ENCODE assay signal across 8 cellular contexts in the genomic region with DNA sequence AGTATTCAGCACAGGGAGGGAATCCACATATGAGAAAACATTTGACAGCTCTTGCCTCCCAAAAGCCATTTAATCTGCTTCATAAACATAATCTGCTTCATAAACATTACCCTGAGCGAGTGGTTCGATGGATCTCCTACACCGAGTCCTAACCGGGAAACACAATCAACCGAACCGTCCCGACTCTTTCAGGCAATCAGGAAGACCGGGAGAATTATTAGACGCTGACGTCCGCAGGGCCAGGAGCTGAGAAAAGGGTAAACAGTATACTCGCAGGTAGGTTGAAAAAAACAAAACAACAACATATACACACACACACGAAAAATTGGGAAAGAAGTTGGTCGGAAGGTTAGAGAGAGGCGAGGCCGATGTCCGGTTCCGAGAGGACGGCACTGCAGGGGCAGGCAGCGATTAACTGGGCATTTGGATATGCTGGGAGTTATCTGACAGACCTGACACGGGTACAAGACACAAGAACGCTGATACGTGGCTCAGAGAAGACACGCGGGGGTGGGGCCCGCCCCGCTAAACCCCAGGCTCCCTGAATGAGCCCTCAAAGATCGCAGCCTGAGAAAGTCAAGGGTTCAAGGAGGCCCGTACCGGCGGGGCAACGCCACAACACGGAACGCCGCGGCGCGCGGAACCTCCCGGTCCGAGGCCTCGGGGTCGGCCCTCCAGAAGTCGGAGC. TPM values are rescaled to one million over a fixed set of nuclear protein-coding genes. Genes with fewer than 3 reads are reported as not detected.
DNase-seq lines count a peak whose midpoint lies in the region; ATAC-seq lines count a peak whose summit lies in the region.

No MANE protein-coding gene starts in this region.

- peaks cover 23% of the 10 kb centered on the region for H3K36me3 Mint-ChIP-seq in activated T-helper 2 cell treated with anti-CD3 and anti-CD28 coated beads, Interferon-gamma antibody, Interleukin-2, Interleukin-4, amounts not matched to agents 10 μg/mL and 5 μg/mL and 100 μg/mL, durations not matched to agents 14 hours and 24 hours and 36 hours (ENCODE audit: low read depth)

- ATAC-seq in GM21786 (IDR thresholded peaks at IDR 0.05; ENCODE audit: unreplicated experiment) (peak; percentile 25), Right ventricle myocardium inferior (peak; percentile 35)

- peak overlapping the region; percentile 88; the same call in 1 of the 2 replicates for H2AFZ ChIP-seq in Karpas-422 (ENCODE audit: low read length)

- H3K27ac Mint-ChIP-seq in activated T-helper 2 cell treated with anti-CD3 and anti-CD28 coated beads, Interferon-gamma antibody, Interleukin-2, Interleukin-4, amounts not matched to agents 10 μg/mL and 5 μg/mL and 100 μg/mL, durations not matched to agents 14 hours and 24 hours and 36 hours = peak overlapping the region; percentile 100

- peaks cover 11% of the 10 kb centered on the region for H3K36me3 ChIP-seq in Karpas-422 (ENCODE audit: insufficient read depth, low read length)

- H3K27ac ChIP-seq in Karpas-422 (ENCODE audit: low read length) = peak overlapping the region; percentile 78

- no peaks in the 10 kb centered on the region for H3K9me3 Mint-ChIP-seq in activated T-helper 2 cell treated with anti-CD3 and anti-CD28 coated beads, Interferon-gamma antibody, Interleukin-2, Interleukin-4, amounts not matched to agents 10 μg/mL and 5 μg/mL and 100 μg/mL, durations not matched to agents 14 hours and 24 hours and 36 hours

- peaks cover 20% of the 10 kb centered on the region for H3K4me1 Mint-ChIP-seq in activated T-helper 2 cell treated with anti-CD3 and anti-CD28 coated beads, Interferon-gamma antibody, Interleukin-2, Interleukin-4, amounts not matched to agents 10 μg/mL and 5 μg/mL and 100 μg/mL, durations not matched to agents 14 hours and 24 hours and 36 hours (ENCODE audit: low read depth)

- H3K4me3 ChIP-seq in Karpas-422 (ENCODE audit: low read length) = peak overlapping the region; percentile 96

- H3K79me2 ChIP-seq in Karpas-422 (ENCODE audit: low read length) = peaks cover 54% of the 10 kb centered on the region

- H3K4me3 Mint-ChIP-seq in activated T-helper 2 cell treated with anti-CD3 and anti-CD28 coated beads, Interferon-gamma antibody, Interleukin-2, Interleukin-4, amounts not matched to agents 10 μg/mL and 5 μg/mL and 100 μg/mL, durations not matched to agents 14 hours and 24 hours and 36 hours (ENCODE audit: low read depth) = peak overlapping the region; percentile 95

- H3K27me3 ChIP-seq in Karpas-422 (ENCODE audit: low read length) = no peaks in the 10 kb centered on the region

- no peaks in the 10 kb centered on the region for H3K9me3 ChIP-seq in Karpas-422 (ENCODE audit: low read length)

- H3K9ac ChIP-seq in Karpas-422 (ENCODE audit: low read length) = peak overlapping the region; percentile 94

- peak overlapping the region; percentile 93 for H3K4me2 ChIP-seq in Karpas-422 (ENCODE audit: low read depth, low read length, poor library complexity, severe bottlenecking)

- H4K20me1 ChIP-seq in Karpas-422 (ENCODE audit: insufficient read depth, low read depth, low read length) = no peaks in the 10 kb centered on the region

- peak; percentile 64 for DNase-seq in GM03348 (ENCODE audit: low spot score)
- DNase-seq in Karpas-422 = no peak
- no peak for DNase-seq in activated T-helper 2 cell treated with anti-CD3 and anti-CD28 coated beads, Interferon-gamma antibody, Interleukin-2, Interleukin-4, amounts not matched to agents 10 μg/mL and 5 μg/mL and 100 μg/mL, durations not matched to agents 14 hours and 24 hours and 36 hours (ENCODE audit: low spot score)
- DNase-seq in Right ventricle myocardium inferior (ENCODE audit: missing footprints) = no peak
- peak; percentile 25 for DNase-seq in pons (ENCODE audit: low spot score)
- DNase-seq in retina = no peak
- DNase-seq in cerebellum (ENCODE audit: low spot score) = no peak

- peaks cover 22% of the 10 kb centered on the region for H3K4me1 ChIP-seq in Karpas-422 (ENCODE audit: low read length)

- H3K27me3 Mint-ChIP-seq in activated T-helper 2 cell treated with anti-CD3 and anti-CD28 coated beads, Interferon-gamma antibody, Interleukin-2, Interleukin-4, amounts not matched to agents 10 μg/mL and 5 μg/mL and 100 μg/mL, durations not matched to agents 14 hours and 24 hours and 36 hours (ENCODE audit: low read depth) = no peaks in the 10 kb centered on the region

- intact Hi-C loops in activated T-helper 2 cell treated with anti-CD3 and anti-CD28 coated beads, Interferon-gamma antibody, Interleukin-2, Interleukin-4, amounts not matched to agents 10 μg/mL and 5 μg/mL and 100 μg/mL, durations not matched to agents 14 hours and 24 hours and 36 hours (cut with micrococcal nuclease) = loop anchor here (1.0 to 5.0 kb wide), 4 partner anchors 34 to 154 kb away; partner anchors contain the start of genes IST1 and ZNF821
- intact Hi-C loops in Right ventricle myocardium inferior (cut with DNase I) = loop anchor here (1.0 to 2.0 kb wide), 2 partner anchors 37 to 87 kb away; partner anchors contain the start of genes ATXN1L and IST1

- H3K9me2 ChIP-seq in Karpas-422 (replicated peaks; ENCODE audit: insufficient read depth, low read length) = no peaks in the 10 kb centered on the region

RNA-seq across cellular contexts. Expression of gene AP1G1, which starts 0.6 kb away (rescaled TPM):
- 71.0 and 78.8 TPM in 2 replicates for total RNA-seq in Karpas-422 (2014; rRNA removed; shearing (Covaris generic); ENCODE audit: low replicate concordance)
- 90.6 and 91.6 TPM in 2 replicates for total RNA-seq in activated T-helper 2 cell treated with anti-CD3 and anti-CD28 coated beads, Interferon-gamma antibody, Interleukin-2, Interleukin-4, amounts not matched to agents 10 μg/mL and 5 μg/mL and 100 μg/mL, durations not matched to agents 14 hours and 24 hours and 36 hours
- 28.1 TPM for total RNA-seq in Right ventricle myocardium inferior
- 108 TPM for total RNA-seq in cerebellum

RNA-seq across cellular contexts. Expression of gene ATXN1L, which starts 37.7 kb away (rescaled TPM):
- total RNA-seq in Karpas-422 (2014; rRNA removed; shearing (Covaris generic); ENCODE audit: low replicate concordance) = 12.2 and 15.1 TPM in 2 replicates
- 17.2 and 19.7 TPM in 2 replicates for total RNA-seq in activated T-helper 2 cell treated with anti-CD3 and anti-CD28 coated beads, Interferon-gamma antibody, Interleukin-2, Interleukin-4, amounts not matched to agents 10 μg/mL and 5 μg/mL and 100 μg/mL, durations not matched to agents 14 hours and 24 hours and 36 hours
- total RNA-seq in Right ventricle myocardium inferior (13.4 TPM), cerebellum (13.2 TPM)

Comparison
In these comparisons a context has a peak if more than half of its experiments do, and no peak if none do; other contexts are left out.
1. DNase-seq: peak in GM03348 (single experiment) and pons (single experiment); none in Karpas-422 (single experiment), activated T-helper 2 cell treated with anti-CD3 and anti-CD28 coated beads, Interferon-gamma antibody, Interleukin-2, Interleukin-4, amounts not matched to agents 10 μg/mL and 5 μg/mL and 100 μg/mL, durations not matched to agents 14 hours and 24 hours and 36 hours (single experiment), Right ventricle myocardium inferior (single experiment), retina (single experiment) and cerebellum (single experiment).